ENCODE assay signal across 24 cellular contexts in genomic region chr14:57262117-57262516, GRCh38. TPM values are rescaled to one million over a fixed set of nuclear protein-coding genes. Genes with fewer than 3 reads are reported as not detected.
DNase-seq lines count a peak whose midpoint lies in the region; ATAC-seq, FAIRE-seq and TF ChIP-seq lines count a peak whose summit lies in the region.
"Had no signal": no experiment of that assay in that cellular context is flagged by ENCODE, and none has a peak within 500 bp of the region (broad histone marks: within the 10 kb centered on the region; RNA-seq: fewer than 3 reads in every experiment).

No MANE protein-coding gene starts in this region.

- H3K27ac Mint-ChIP-seq in activated naive CD4-positive, alpha-beta T cell treated with anti-CD3 and anti-CD28 coated beads, Interleukin-2, amount 50 U/mL, for 24 hours: peak overlapping the region; percentile 20
- H3K27ac Mint-ChIP-seq: CD4-positive, alpha-beta T cell; GM23338 had no signal

- SMC1A ChIA-PET in GM12878 (lab: Charles Lee; ENCODE audit: uncharacterized antibody, unreplicated experiment): no interaction called here

- no peak overlapping the region for H2BK5ac ChIP-seq in H1 (ENCODE audit: low read depth, low read length)

- no peaks in the 10 kb centered on the region for H3K27me3 Mint-ChIP-seq in activated naive CD4-positive, alpha-beta T cell treated with anti-CD3 and anti-CD28 coated beads, Interleukin-2, amount 50 U/mL, for 24 hours
- H3K27me3 Mint-ChIP-seq: CD4-positive, alpha-beta T cell; CD8-positive, alpha-beta memory T cell had no signal

- H3K36me3 ChIP-seq in Loucy (ENCODE audit: insufficient read depth, low read length): no peaks in the 10 kb centered on the region
- no peaks in the 10 kb centered on the region for H3K36me3 ChIP-seq in GM12878 (ENCODE audit: control insufficient read depth in 2 of 2, insufficient read depth in 2 of 2, low read length in 1 of 2)
- H3K36me3 ChIP-seq in H1 (ENCODE audit: control insufficient read depth in 2 of 4, insufficient read depth in 4 of 4, low read length in 3 of 4): peaks cover 0 to 3% (median 1%) of the 10 kb centered on the region in 4 experiments; a peak in 1 of 8 replicates
- no peaks in the 10 kb centered on the region for H3K36me3 ChIP-seq in tibial artery
- H3K36me3 ChIP-seq: HAP-1 had no signal

- in situ Hi-C loops in GM12878 (cut with MboI): no loop called here

- no peak overlapping the region for H2AK5ac ChIP-seq in H1 (ENCODE audit: low read depth, low read length)

- TF ChIP-seq POLR2A in GM12878 (IDR thresholded peaks at IDR 0.05; ENCODE audit: low read depth, low read length) (no peak), H1 (IDR thresholded peaks at IDR 0.05; ENCODE audit: control extremely low read depth in 1 of 2, low read depth in 2 of 2, low read length in 2 of 2) (no peak)

- H4K5ac ChIP-seq in H1 (ENCODE audit: insufficient read length, low read depth, low read length): no peak overlapping the region

- H3K9ac ChIP-seq in Loucy (ENCODE audit: low read depth, low read length, poor library complexity, severe bottlenecking) (no peak overlapping the region), GM12878 (ENCODE audit: control insufficient read depth, insufficient read depth, low read length) (no peak overlapping the region), H1 (replicated peaks in 1 of 4; ENCODE audit: extremely low read depth in 1 of 4, low read depth in 3 of 4, low read length in 3 of 4) (no peak overlapping the region)
- H3K9ac ChIP-seq: BLaER1 treated with 17β-estradiol and CSF1 and Interleukin-3, amounts not matched to agents 10 nM and 100 nM had no signal

- H3K18ac ChIP-seq in H1 (ENCODE audit: extremely low read depth, low read length): no peak overlapping the region

- H3K9me2 ChIP-seq in Loucy (replicated peaks; ENCODE audit: low read depth, low read length): no peaks in the 10 kb centered on the region

- peaks cover 19% of the 10 kb centered on the region for H3K36me3 Mint-ChIP-seq in activated naive CD4-positive, alpha-beta T cell treated with anti-CD3 and anti-CD28 coated beads, Interleukin-2, amount 50 U/mL, for 24 hours

- peak; percentile 40; the same call in 2 of the 3 replicates for ATAC-seq in GM12878
- ATAC-seq in GM21723 (IDR thresholded peaks at IDR 0.05; ENCODE audit: unreplicated experiment): no peak
- ATAC-seq: A549, GM23338 had no signal

- H4K8ac ChIP-seq in H1 (ENCODE audit: extremely low read depth, insufficient read depth, low read length): no peak overlapping the region

- H2BK12ac ChIP-seq in H1 (ENCODE audit: low read depth, low read length): no peak overlapping the region

- H3K27me3 ChIP-seq in Loucy (ENCODE audit: insufficient read depth, low read length, poor library complexity, severe bottlenecking): no peaks in the 10 kb centered on the region
- H3K27me3 ChIP-seq in GM12878 (replicated peaks in 1 of 2; ENCODE audit: control insufficient read depth in 2 of 2, insufficient read depth in 2 of 2, low read length in 1 of 2): no peaks in the 10 kb centered on the region
- H3K27me3 ChIP-seq in H1 (replicated peaks in 1 of 4; ENCODE audit: control insufficient read depth in 3 of 4, extremely low read depth in 1 of 4, insufficient read depth in 3 of 4, low read length in 3 of 4): no peaks in the 10 kb centered on the region
- H3K27me3 ChIP-seq in tibial artery: no peaks in the 10 kb centered on the region
- H3K27me3 ChIP-seq: BE2C; BLaER1 treated with 17β-estradiol and CSF1 and Interleukin-3, amounts not matched to agents 10 nM and 100 nM had no signal

- H3K23me2 ChIP-seq in H1 (ENCODE audit: low read depth, low read length): no peaks in the 10 kb centered on the region

- H3K79me2 ChIP-seq in Loucy (ENCODE audit: insufficient read depth, low read length) (peaks cover 91% of the 10 kb centered on the region), GM12878 (ENCODE audit: control insufficient read depth, insufficient read depth, low read length) (peaks cover 62% of the 10 kb centered on the region), H1 (ENCODE audit: control insufficient read depth in 1 of 2, insufficient read depth in 2 of 2, low read length in 2 of 2) (peaks cover 10 to 98% of the 10 kb centered on the region in 2 experiments)

- FAIRE-seq in GM12878 (lab: Jason Lieb, UNC): no peak
- FAIRE-seq in H1 (lab: Jason Lieb, UNC): no peak
- FAIRE-seq: H54 had no signal

- H3F3A ChIP-seq in Loucy (ENCODE audit: low read depth): no peaks in the 10 kb centered on the region

- H3K27ac ChIP-seq in GM12878 (ENCODE audit: control insufficient read depth, insufficient read depth) (no peak overlapping the region), H1 (ENCODE audit: low read depth, low read length) (no peak overlapping the region), tibial artery (no peak overlapping the region)
- H3K27ac ChIP-seq: A549; BLaER1 treated with 17β-estradiol and CSF1 and Interleukin-3, amounts not matched to agents 10 nM and 100 nM had no signal

- no peak overlapping the region for H3K56ac ChIP-seq in H1 (replicated peaks; ENCODE audit: insufficient read length, low read depth, low read length)

- H3K4me2 ChIP-seq in Loucy (ENCODE audit: low read depth, low read length, poor library complexity, severe bottlenecking) (peak overlapping the region; percentile 38), GM12878 (ENCODE audit: control insufficient read depth, insufficient read depth) (peak overlapping the region; percentile 30; the same call in 1 of the 2 replicates), H1 (ENCODE audit: insufficient read depth in 1 of 2, low read depth in 2 of 2, low read length in 2 of 2) (no peak overlapping the region)
- H3K4me2 ChIP-seq: A549; BLaER1 treated with 17β-estradiol and CSF1 and Interleukin-3, amounts not matched to agents 10 nM and 100 nM; GM23338 had no signal

- H3K9me3 Mint-ChIP-seq in activated naive CD4-positive, alpha-beta T cell treated with anti-CD3 and anti-CD28 coated beads, Interleukin-2, amount 50 U/mL, for 24 hours: no peaks in the 10 kb centered on the region
- H3K9me3 Mint-ChIP-seq: CD4-positive, alpha-beta T cell; GM23338 had no signal

- peaks cover 42% of the 10 kb centered on the region for H3K4me1 ChIP-seq in Loucy (ENCODE audit: insufficient read depth, low read length, poor library complexity, severe bottlenecking)
- no peaks in the 10 kb centered on the region for H3K4me1 ChIP-seq in GM12878 (ENCODE audit: control insufficient read depth, insufficient read depth, low read length)
- peaks cover 0 to 7% (median 2%) of the 10 kb centered on the region in 4 experiments; a peak in 3 of 7 replicates for H3K4me1 ChIP-seq in H1 (replicated peaks in 1 of 4; ENCODE audit: control insufficient read depth in 3 of 4, insufficient read depth in 4 of 4, low read length in 3 of 4)
- H3K4me1 ChIP-seq in tibial artery: peaks cover 0 to 19% (median 5%) of the 10 kb centered on the region in 4 donors
- H3K4me1 ChIP-seq: BE2C had no signal

- H3K4me1 Mint-ChIP-seq in activated naive CD4-positive, alpha-beta T cell treated with anti-CD3 and anti-CD28 coated beads, Interleukin-2, amount 50 U/mL, for 24 hours: peaks cover 64% of the 10 kb centered on the region

- H3K9me3 ChIP-seq in Loucy (ENCODE audit: insufficient read depth, low read depth, low read length) (no peaks in the 10 kb centered on the region), GM12878 (replicated peaks; ENCODE audit: control insufficient read depth, insufficient read depth, low read length) (peaks cover 1% of the 10 kb centered on the region; the same call in 1 of the 3 replicates), H1 (ENCODE audit: insufficient read depth in 2 of 2, low read depth in 1 of 2, low read length in 1 of 2) (no peaks in the 10 kb centered on the region), tibial artery (peaks cover 0 to 4% (median 0%) of the 10 kb centered on the region in 3 donors)
- H3K9me3 ChIP-seq: A549, HAP-1 had no signal

- H3K4me3 Mint-ChIP-seq in activated naive CD4-positive, alpha-beta T cell treated with anti-CD3 and anti-CD28 coated beads, Interleukin-2, amount 50 U/mL, for 24 hours: no peak overlapping the region
- H3K4me3 Mint-ChIP-seq: CD14-positive monocyte; CD4-positive, alpha-beta T cell; CD8-positive, alpha-beta memory T cell; GM23338; HFFc6 had no signal

- POLR2A ChIA-PET in GM12878 (lab: Charles Lee) (no interaction called here), H1 (lab: Charles Lee; ENCODE audit: partially characterized antibody) (no interaction called here)

- H3K23ac ChIP-seq in H1 (ENCODE audit: insufficient read length): no peak overlapping the region

- no TSS peak for BruUV-seq in GM12878 (replicated peaks; lab: Mats Ljungman, UMichigan)

- TF ChIP-seq RAD21 in GM12878 (IDR thresholded peaks at IDR 0.05; ENCODE audit: insufficient read depth, low read depth, low read length) (no peak), H1 (IDR thresholded peaks at IDR 0.05 in 1 of 2, conservative IDR thresholded peaks at IDR 0.05 in 1 of 2; ENCODE audit: low read depth in 2 of 2, low read length in 2 of 2) (no peak)

- H3K4ac ChIP-seq in H1 (replicated peaks; ENCODE audit: insufficient read length, low read depth, low read length): no peak overlapping the region

- no peak for DNase-seq in activated naive CD4-positive, alpha-beta T cell (lab: John Stamatoyannopoulos, UW)
- DNase-seq in GM12878 (ENCODE audit: low read depth, low spot score) (no peak), H1 (ENCODE audit: low read depth in 1 of 2, low spot score in 2 of 2) (no peak), NCI-H2171 treated with DMSO at 0.1 percent for 48 hours (lab: John Stamatoyannopoulos, UW) (no peak), tibial artery (no peak)
- DNase-seq: 8988T; ACHN; AML-193; BE2C; Calu3; CD4-positive, alpha-beta T cell; CD8-positive, alpha-beta memory T cell; DMS53; DMS79 treated with DMSO at 0.1 percent for 48 hours; HFFc6 had no signal

- H4K91ac ChIP-seq in H1 (replicated peaks; ENCODE audit: insufficient read length, low read length): no peak overlapping the region

- no peak for TF ChIP-seq CTCF in Loucy (conservative IDR thresholded peaks at IDR 0.05; ENCODE audit: low read length)
- TF ChIP-seq CTCF in GM12878 (IDR thresholded peaks at IDR 0.05 in 2 of 3, conservative IDR thresholded peaks at IDR 0.05 in 1 of 3; ENCODE audit: control insufficient read depth in 2 of 3, extremely low read depth in 1 of 3, insufficient read depth in 1 of 3, low read depth in 3 of 3, low read length in 3 of 3): no peak
- no peak for TF ChIP-seq CTCF in H1 (IDR thresholded peaks at IDR 0.05; ENCODE audit: control extremely low read depth in 1 of 3, insufficient read depth in 1 of 3, low read depth in 1 of 3, low read length in 3 of 3)
- TF ChIP-seq CTCF in tibial artery (IDR thresholded peaks at IDR 0.05): no peak

- CTCF ChIA-PET in GM12878 (lab: Yijun Ruan, JAX): no interaction called here
- CTCF ChIA-PET in H1 (lab: Charles Lee; ENCODE audit: partially characterized antibody): no interaction called here

- H3K4me3 ChIP-seq in Loucy (ENCODE audit: low read length, poor library complexity, severe bottlenecking) (no peak overlapping the region), GM12878 (no peak overlapping the region), H1 (ENCODE audit: extremely low read depth in 1 of 4, insufficient read depth in 2 of 4, low read depth in 3 of 4, low read length in 4 of 4) (no peak overlapping the region), tibial artery (no peak overlapping the region)
- H3K4me3 ChIP-seq: A549; BLaER1 treated with 17β-estradiol and CSF1 and Interleukin-3, amounts not matched to agents 10 nM and 100 nM; GM23338; HAP-1 had no signal

- H3K79me1 ChIP-seq in H1 (ENCODE audit: low read depth, low read length): peaks cover 3% of the 10 kb centered on the region; the same call in 1 of the 2 replicates

- intact Hi-C loops in GM12878 (cut with micrococcal nuclease; ENCODE audit: unreplicated experiment): no loop called here
- intact Hi-C loops in tibial artery (cut with DNase I; ENCODE audit: low total_unique reads): loop anchor here (10.0 kb wide), 2 partner anchors 133 to 933 kb away; partner anchors contain the start of gene NAA30

- RAD21 ChIA-PET in GM12878 (lab: Charles Lee; ENCODE audit: unreplicated experiment): no interaction called here

- H3K14ac ChIP-seq in H1 (ENCODE audit: insufficient read length): no peak overlapping the region

- no peak overlapping the region for H2AFZ ChIP-seq in Loucy (ENCODE audit: low read length)
- H2AFZ ChIP-seq in GM12878 (ENCODE audit: control insufficient read depth, low read depth, low read length): no peak overlapping the region
- no peak overlapping the region for H2AFZ ChIP-seq in H1 (ENCODE audit: low read length)
- H2AFZ ChIP-seq: GM23338 had no signal

- TF ChIP-seq EP300 in GM12878 (IDR thresholded peaks at IDR 0.05; ENCODE audit: borderline replicate concordance in 1 of 2, control insufficient read depth in 1 of 2, low read depth in 2 of 2, low read length in 2 of 2): no peak
- no peak for TF ChIP-seq EP300 in H1 (IDR thresholded peaks at IDR 0.05; ENCODE audit: borderline replicate concordance in 1 of 2, low read depth in 2 of 2, low read length in 2 of 2)

- H2BK120ac ChIP-seq in H1 (replicated peaks; ENCODE audit: low read depth, low read length): no peak overlapping the region

- H2BK15ac ChIP-seq in H1 (ENCODE audit: low read length): no peak overlapping the region

- H4K20me1 ChIP-seq in Loucy (ENCODE audit: insufficient read depth, low read length, poor library complexity, severe bottlenecking) (peaks cover 61% of the 10 kb centered on the region), GM12878 (ENCODE audit: control insufficient read depth, insufficient read depth) (peaks cover 2% of the 10 kb centered on the region; the same call in 1 of the 2 replicates), H1 (replicated peaks in 1 of 2; ENCODE audit: control insufficient read depth in 1 of 2, insufficient read depth in 2 of 2, low read length in 2 of 2) (peaks cover 4 to 6% of the 10 kb centered on the region in 2 experiments)

- H2BK20ac ChIP-seq in H1 (ENCODE audit: low read length): no peak overlapping the region

RNA-seq across cellular contexts. Expression of gene EXOC5, which starts 6.6 kb away (rescaled TPM):
- total RNA-seq in GM12878 (2013; cell fraction: nucleolus; rRNA removed): 51.4 and 60.5 TPM in 2 replicates
- total RNA-seq in GM12878 (2014; rRNA removed): 29.8 and 38.7 TPM in 2 replicates
- 42.8 and 44.7 TPM in 2 replicates for total RNA-seq in GM12878 (2014; rRNA removed; fragmentation: Illumina TruSeq; extraction: Trizol)
- 56.4 and 61.4 TPM in 2 replicates for total RNA-seq in GM12878 (2021)
- polyA plus RNA-seq in GM12878 (2011; ENCODE audit: low read depth): 11.1 TPM
- polyA plus RNA-seq in GM12878 (2011; rRNA removed): 58.1 and 90.5 TPM in 2 replicates
- polyA plus RNA-seq in GM12878 (2011; cell fraction: cytosol; rRNA removed): 20.6 and 26.8 TPM in 2 replicates
- 20.8 and 23.9 TPM in 2 replicates for polyA plus RNA-seq in GM12878 (2011; cell fraction: nucleus; rRNA removed)
- polyA plus RNA-seq in GM12878 (2012): 22.8 and 30.9 TPM in 2 replicates
- 42.5 and 51.5 TPM in 2 replicates for polyA plus RNA-seq in GM12878 (2014; fragmentation: Illumina TruSeq; extraction: Trizol)
- 10 to 100 TPM; 10.3 to 11.2 TPM for polyA plus RNA-seq in GM12878 (2014; fragmentation: Nextera tagmentation; extraction: Ambion mirVana)
- 21.5 and 32.0 TPM in 2 replicates for polyA plus RNA-seq in GM12878 (2014; rRNA removed)
- 100 to 1,000 TPM in 1 of 2 experiments, 10 to 100 TPM in 1; 91.5 to 101 TPM for polyA plus RNA-seq in GM12878 (2016; fragmentation: Nextera tagmentation; extraction: Ambion mirVana)
- 22.8 and 39.7 TPM in 2 replicates for polyA minus RNA-seq in GM12878 (2011; rRNA and poly(A)+ RNA removed)
- 23.9 and 35.6 TPM in 2 replicates for polyA minus RNA-seq in GM12878 (2011; cell fraction: cytosol; rRNA and poly(A)+ RNA removed)
- polyA minus RNA-seq in GM12878 (2011; cell fraction: nucleus; rRNA and poly(A)+ RNA removed): 15.1 and 24.0 TPM in 2 replicates
- total RNA-seq in H1 (2021; fragmentation: NEBNext Ultra II Directional; extraction: Animal tissue kit (Norgen Biotek cat#: 25700)): 79.2 and 86.7 TPM in 2 replicates
- 16.6 and 23.0 TPM in 2 replicates for polyA plus RNA-seq in H1 (2011; rRNA removed)
- polyA plus RNA-seq in H1 (2011; cell fraction: cytosol; rRNA removed): 23.0 TPM
- polyA plus RNA-seq in H1 (2011; cell fraction: nucleus; rRNA removed): 11.8 TPM
- polyA plus RNA-seq in H1 (2012, experiment 1 of 2): 22.4 to 52.1 TPM (median 32.2 TPM) in 4 replicates
- polyA plus RNA-seq in H1 (2012, experiment 2 of 2): 1.4 TPM
- 35.4 TPM for polyA plus RNA-seq in H1 (2013, experiment 1 of 2)
- polyA plus RNA-seq in H1 (2013, experiment 2 of 2): 36.5 TPM
- 28.2 and 40.1 TPM in 2 replicates for polyA minus RNA-seq in H1 (2011; rRNA and poly(A)+ RNA removed)
- 42.6 TPM for polyA minus RNA-seq in H1 (2011; cell fraction: cytosol; rRNA and poly(A)+ RNA removed)
- polyA minus RNA-seq in H1 (2011; cell fraction: nucleus; rRNA and poly(A)+ RNA removed): 56.4 TPM

RNA-seq across cellular contexts. Expression of gene AP5M1, which starts 6.7 kb away (rescaled TPM):
- 59.4 and 60.3 TPM in 2 replicates for total RNA-seq in GM12878 (2013; cell fraction: nucleolus; rRNA removed)
- total RNA-seq in GM12878 (2014; rRNA removed) (23.9 and 29.3 TPM in 2 replicates), GM12878 (2014; rRNA removed; fragmentation: Illumina TruSeq; extraction: Trizol) (36.0 and 36.3 TPM in 2 replicates), GM12878 (2021) (37.1 and 39.1 TPM in 2 replicates)
- polyA plus RNA-seq in GM12878 (2011; ENCODE audit: low read depth): 10.1 TPM
- polyA plus RNA-seq in GM12878 (2011; rRNA removed) (50.7 and 72.9 TPM in 2 replicates), GM12878 (2014; fragmentation: Illumina TruSeq; extraction: Trizol) (39.8 and 46.4 TPM in 2 replicates), GM12878 (2014; fragmentation: Nextera tagmentation; extraction: Ambion mirVana) (10 to 100 TPM; 30.1 to 58.7 TPM), GM12878 (2014; rRNA removed) (18.4 and 28.2 TPM in 2 replicates), GM12878 (2016; fragmentation: Nextera tagmentation; extraction: Ambion mirVana) (10 to 100 TPM; 58.6 to 66.0 TPM), H1 (2011; rRNA removed) (14.8 and 20.9 TPM in 2 replicates)
- polyA plus RNA-seq in GM12878 (2011; cell fraction: cytosol; rRNA removed): 25.0 and 31.9 TPM in 2 replicates
- polyA plus RNA-seq in GM12878 (2011; cell fraction: nucleus; rRNA removed): 23.4 and 26.9 TPM in 2 replicates
- 15.9 and 16.1 TPM in 2 replicates for polyA plus RNA-seq in GM12878 (2012)
- 51.5 and 75.7 TPM in 2 replicates for polyA minus RNA-seq in GM12878 (2011; rRNA and poly(A)+ RNA removed)
- 19.0 and 22.6 TPM in 2 replicates for polyA minus RNA-seq in GM12878 (2011; cell fraction: cytosol; rRNA and poly(A)+ RNA removed)
- polyA minus RNA-seq in GM12878 (2011; cell fraction: nucleus; rRNA and poly(A)+ RNA removed): 33.6 and 53.2 TPM in 2 replicates
- 50.9 and 51.9 TPM in 2 replicates for total RNA-seq in H1 (2021; fragmentation: NEBNext Ultra II Directional; extraction: Animal tissue kit (Norgen Biotek cat#: 25700))
- polyA plus RNA-seq in H1 (2011; cell fraction: cytosol; rRNA removed): 23.7 TPM
- 14.0 TPM for polyA plus RNA-seq in H1 (2011; cell fraction: nucleus; rRNA removed)
- polyA plus RNA-seq in H1 (2012, experiment 1 of 2): 21.9 to 41.7 TPM (median 25.1 TPM) in 4 replicates
- 0.98 TPM for polyA plus RNA-seq in H1 (2012, experiment 2 of 2)
- polyA plus RNA-seq in H1 (2013, experiment 1 of 2): 22.5 TPM
- polyA plus RNA-seq in H1 (2013, experiment 2 of 2): 22.5 TPM
- 53.7 and 67.2 TPM in 2 replicates for polyA minus RNA-seq in H1 (2011; rRNA and poly(A)+ RNA removed)
- polyA minus RNA-seq in H1 (2011; cell fraction: cytosol; rRNA and poly(A)+ RNA removed): 12.6 TPM
- polyA minus RNA-seq in H1 (2011; cell fraction: nucleus; rRNA and poly(A)+ RNA removed): 38.9 TPM

Comparison
In these comparisons a context has a peak if more than half of its experiments do, and no peak if none do; other contexts are left out.
1. H3K4me2 ChIP-seq: peak in Loucy (single experiment) and GM12878 (single experiment); none in H1 (0 of 2).